Comparison of ENCODE assay signal across 8 cellular contexts in the genomic region with DNA sequence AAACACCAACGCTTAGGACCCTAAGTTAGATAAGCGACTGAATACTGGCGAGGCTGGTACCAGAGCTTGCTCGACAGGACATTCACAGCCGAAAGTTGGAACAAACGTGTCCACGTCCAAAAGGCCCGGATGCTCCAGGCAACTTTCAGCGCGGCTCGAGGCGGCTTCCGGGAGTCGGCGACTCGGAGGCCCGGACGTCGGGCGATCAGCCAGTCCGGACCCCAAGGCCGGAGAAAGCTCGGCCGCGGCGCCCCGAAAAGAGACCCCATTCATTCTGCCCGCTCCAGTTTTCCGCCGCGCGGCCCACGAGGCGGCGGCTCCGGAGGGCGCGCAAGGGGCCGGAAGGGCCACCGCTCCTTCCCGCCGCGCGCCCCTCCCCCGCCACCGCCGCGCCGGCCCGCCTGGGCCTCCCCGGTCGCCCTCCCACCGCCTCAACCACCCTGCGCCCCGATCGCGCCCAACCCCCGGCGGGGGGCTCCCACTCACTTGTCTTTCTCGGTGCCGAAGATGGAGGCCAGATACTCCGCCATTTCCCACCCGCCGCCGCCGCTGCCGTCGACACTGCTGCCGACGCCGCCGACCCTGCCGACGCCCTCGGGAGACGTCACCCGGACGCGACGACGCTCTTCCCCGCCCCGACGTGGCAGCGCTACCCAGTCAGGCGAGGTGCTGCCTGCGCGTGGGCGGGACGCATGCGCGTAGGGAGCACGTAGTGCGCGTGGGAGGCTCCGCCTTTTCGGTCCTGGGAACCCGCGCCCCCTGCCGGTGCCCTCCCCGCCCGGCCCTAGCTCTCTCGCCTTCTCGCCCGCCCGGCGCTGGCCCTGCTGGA. TPM values are rescaled to one million over a fixed set of nuclear protein-coding genes. Genes with fewer than 3 reads are reported as not detected.
DNase-seq lines count a peak whose midpoint lies in the region; ATAC-seq, FAIRE-seq and TF ChIP-seq lines count a peak whose summit lies in the region.
"Not testable (repeated sequence)": the region's sequence is repeated elsewhere in the genome, so short reads cannot be mapped to it uniquely, and the experiment has no call there.

A gene with protein sequence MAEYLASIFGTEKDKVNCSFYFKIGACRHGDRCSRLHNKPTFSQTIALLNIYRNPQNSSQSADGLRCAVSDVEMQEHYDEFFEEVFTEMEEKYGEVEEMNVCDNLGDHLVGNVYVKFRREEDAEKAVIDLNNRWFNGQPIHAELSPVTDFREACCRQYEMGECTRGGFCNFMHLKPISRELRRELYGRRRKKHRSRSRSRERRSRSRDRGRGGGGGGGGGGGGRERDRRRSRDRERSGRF (minus strand): TSS at position 606 of the 829 bp plus-strand sequence. CDS start 76 bp downstream, at position 530.

- peak; percentile 79 to 83 for DNase-seq in Caco-2
- DNase-seq in T-cell = peak in 23 of 34 experiments; percentile 47 to 83 (median 67)
- DNase-seq in astrocyte (ENCODE audit: low read depth) = peak; percentile 1
- DNase-seq in glutamatergic neuron = peak; percentile 65
- DNase-seq in natural killer cell = not testable (repeated sequence)
- peak; percentile 62 for DNase-seq in stimulated activated CD8-positive, alpha-beta memory T cell treated with anti-CD3 and anti-CD28 coated beads, Interleukin-12 subunit alpha, Interleukin-12 subunit beta, amount 100 ng/mL, for 1 hour (ENCODE audit: low read depth)

- not testable (repeated sequence) for H3K79me2 ChIP-seq in astrocyte (ENCODE audit: insufficient read depth, low read length)

- not testable (repeated sequence) for H3K27me3 ChIP-seq in Caco-2 (replicated peaks; ENCODE audit: control insufficient read depth, insufficient read depth, low read length); astrocyte (ENCODE audit: insufficient read depth, low read length)

- intact Hi-C loops in Caco-2 (cut with micrococcal nuclease; ENCODE audit: unreplicated experiment); natural killer cell (cut with micrococcal nuclease): not testable (repeated sequence)

- H3K9me3 Mint-ChIP-seq in Caco-2 (ENCODE audit: unreplicated experiment); T-cell; astrocyte (ENCODE audit: unreplicated experiment); glutamatergic neuron (ENCODE audit: unreplicated experiment); natural killer cell: not testable (repeated sequence)

- peak within 1 kb of the TSS; percentile 72 for H3K9ac ChIP-seq in astrocyte (ENCODE audit: low read length)

- H3K4me2 ChIP-seq in astrocyte (ENCODE audit: low read length) = not testable (repeated sequence)

- H3K36me3 Mint-ChIP-seq in Caco-2 (ENCODE audit: insufficient read depth, unreplicated experiment); T-cell; astrocyte (ENCODE audit: low read depth, unreplicated experiment); glutamatergic neuron (ENCODE audit: unreplicated experiment); natural killer cell: not testable (repeated sequence)

- ATAC-seq in GM21528 (IDR thresholded peaks at IDR 0.05; ENCODE audit: low FRiP score, unreplicated experiment) = peak; percentile 76
- ATAC-seq in HG03354 (IDR thresholded peaks at IDR 0.05; ENCODE audit: poor library complexity, severe bottlenecking, unreplicated experiment) = peak; percentile 78
- ATAC-seq in T-cell (replicated peaks in 1 of 4) = peak; percentile 93 to 96 (median 94)
- ATAC-seq in natural killer cell = peak; percentile 94 to 97 (median 97)

- not testable (repeated sequence) for FAIRE-seq in astrocyte (lab: Jason Lieb, UNC)

- not testable (repeated sequence) for H3K4me1 ChIP-seq in Caco-2; astrocyte (ENCODE audit: insufficient read depth, low read length)

- H3K4me3 Mint-ChIP-seq in Caco-2 (ENCODE audit: unreplicated experiment); astrocyte (ENCODE audit: unreplicated experiment); glutamatergic neuron (ENCODE audit: unreplicated experiment): not testable (repeated sequence)
- peak within 1 kb of the TSS in 1 of 3 donors; percentile 37 for H3K4me3 Mint-ChIP-seq in T-cell
- H3K4me3 Mint-ChIP-seq in natural killer cell = peak within 1 kb of the TSS; percentile 65

- TSS peak; percentile 65 for BruUV-seq in Caco-2 (replicated peaks; lab: Mats Ljungman, UMichigan)

- H3K9me3 ChIP-seq in Caco-2; astrocyte (ENCODE audit: insufficient read depth, low read depth, low read length): not testable (repeated sequence)

- not testable (repeated sequence) for H3K27me3 Mint-ChIP-seq in Caco-2 (ENCODE audit: insufficient read depth, unreplicated experiment); T-cell; astrocyte (ENCODE audit: low read depth, unreplicated experiment); glutamatergic neuron (ENCODE audit: unreplicated experiment); natural killer cell (ENCODE audit: low read depth in 2 of 2)

- CTCF ChIA-PET in Caco-2 (lab: Charles Lee); T-cell (lab: Charles Lee): not testable (repeated sequence)

- not testable (repeated sequence) for H3K4me1 Mint-ChIP-seq in Caco-2 (ENCODE audit: low read depth, unreplicated experiment); T-cell; astrocyte (ENCODE audit: low read depth, unreplicated experiment); glutamatergic neuron (ENCODE audit: low read depth, unreplicated experiment); natural killer cell

- peak within 1 kb of the TSS; percentile 59 for H3K4me3 ChIP-seq in Caco-2 (ENCODE audit: low read depth, low read length)
- peak within 1 kb of the TSS; percentile 42 for H3K4me3 ChIP-seq in astrocyte (ENCODE audit: insufficient read depth, low read depth, low read length)

- not testable (repeated sequence) for TF ChIP-seq CTCF in Caco-2 (IDR thresholded peaks at IDR 0.05; ENCODE audit: insufficient read depth in 1 of 2, low read depth in 1 of 2, low read length in 1 of 2, severe bottlenecking in 1 of 2, unreplicated experiment in 1 of 2); astrocyte (IDR thresholded peaks at IDR 0.05; ENCODE audit: insufficient read depth, low read depth, low read length); glutamatergic neuron (IDR thresholded peaks at IDR 0.05; ENCODE audit: partially characterized antibody, unreplicated experiment); natural killer cell (IDR thresholded peaks at IDR 0.05)

- H3K27ac Mint-ChIP-seq in Caco-2 (ENCODE audit: unreplicated experiment); T-cell; astrocyte (ENCODE audit: unreplicated experiment); glutamatergic neuron (ENCODE audit: unreplicated experiment); natural killer cell: not testable (repeated sequence)

- POLR2A ChIA-PET in Caco-2 (lab: Charles Lee); T-cell (lab: Charles Lee): not testable (repeated sequence)

- H3K36me3 ChIP-seq in Caco-2 (ENCODE audit: control insufficient read depth, insufficient read depth, low read length); astrocyte (ENCODE audit: insufficient read depth, low read length): not testable (repeated sequence)

- not testable (repeated sequence) for H2AFZ ChIP-seq in astrocyte (ENCODE audit: low read depth, low read length)

- H4K20me1 ChIP-seq in astrocyte (ENCODE audit: insufficient read depth, low read length) = not testable (repeated sequence)

- peak within 1 kb of the TSS; percentile 12 for H3K27ac ChIP-seq in astrocyte (ENCODE audit: low read depth, low read length)

RNA-seq across cellular contexts. Expression of the gene that starts here (rescaled TPM):
- 58.6 and 64.8 TPM in 2 replicates for total RNA-seq in Caco-2 (2022)
- 100 to 1,000 TPM in 2 of 5 donors, 10 to 100 TPM in 3; 15.5 to 239 (median 73.0) TPM for total RNA-seq in T-cell
- 13.8 and 24.2 TPM in 2 replicates for total RNA-seq in astrocyte
- total RNA-seq in glutamatergic neuron (ENCODE audit: unreplicated experiment) = 31.9 TPM
- 100 to 1,000 TPM in 2 of 3 donors, 1 to 10 TPM in 1; 9.0 to 363 (median 273) TPM for total RNA-seq in natural killer cell
